8 cellular contexts compared by ENCODE assay signal in genomic region chr19:1248454-1249297, GRCh38. TPM values are rescaled to one million over a fixed set of nuclear protein-coding genes. Genes with fewer than 3 reads are reported as not detected.
A peak's percentile ranks its signal among the peaks of the same experiment; 100 is the strongest.
DNase-seq lines count a peak whose midpoint lies in the region; ATAC-seq and TF ChIP-seq lines count a peak whose summit lies in the region.

TSS of gene MIDN (plus strand) at chr19:1248583. CDS start at chr19:1250297, 1,714 bp downstream.

- peaks cover 40% of the 10 kb centered on the region for H3K79me2 ChIP-seq in OCI-LY3 (ENCODE audit: low read length)

- ATAC-seq in GM19043 (IDR thresholded peaks at IDR 0.05; ENCODE audit: low read depth, unreplicated experiment) (peak; percentile 23), HG03354 (IDR thresholded peaks at IDR 0.05; ENCODE audit: poor library complexity, severe bottlenecking, unreplicated experiment) (peak; percentile 31)
- ATAC-seq in activated T-helper 17 cell treated with anti-CD3 and anti-CD28 coated beads, Interleukin-2, amount 50 U/mL, for 72 hours (replicated peaks) = peak; percentile 42

- H3K4me3 ChIP-seq in OCI-LY3 (ENCODE audit: low read length) (peak within 1 kb of the TSS; percentile 78), fibroblast of pulmonary artery (replicated peaks; ENCODE audit: low read depth, low read length) (peak within 1 kb of the TSS; percentile 73)

- peak within 1 kb of the TSS; percentile 47 for H3K4me3 Mint-ChIP-seq in activated T-helper 17 cell treated with anti-CD3 and anti-CD28 coated beads, Interleukin-2, amount 50 U/mL, for 72 hours
- peak within 1 kb of the TSS; percentile 83 to 88 (median 86) for H3K4me3 Mint-ChIP-seq in nephron

- H3K36me3 ChIP-seq in OCI-LY3 (replicated peaks; ENCODE audit: low read depth, low read length) = peaks cover 25% of the 10 kb centered on the region

- H3K27ac ChIP-seq in OCI-LY3 (ENCODE audit: low read length) (peak within 1 kb of the TSS; percentile 81), substantia nigra (ENCODE audit: low read depth, low read length, poor library complexity, severe bottlenecking) (peak within 1 kb of the TSS; percentile 93)

- no peaks in the 10 kb centered on the region for H3K27me3 Mint-ChIP-seq in activated T-helper 17 cell treated with anti-CD3 and anti-CD28 coated beads, Interleukin-2, amount 50 U/mL, for 72 hours
- no peaks in the 10 kb centered on the region for H3K27me3 Mint-ChIP-seq in nephron (ENCODE audit: low read depth)

- no peaks in the 10 kb centered on the region for H3K9me3 ChIP-seq in OCI-LY3 (ENCODE audit: insufficient read depth, low read length)

- H3K4me2 ChIP-seq in OCI-LY3 (ENCODE audit: low read length) = peak within 1 kb of the TSS; percentile 70

- TF ChIP-seq CTCF in OCI-LY3 (IDR thresholded peaks at IDR 0.05; ENCODE audit: low read depth, low read length) (peak; percentile 85), fibroblast of pulmonary artery (IDR thresholded peaks at IDR 0.05; ENCODE audit: low read length, missing control alignments) (peak; percentile 6), nephron (IDR thresholded peaks at IDR 0.05; ENCODE audit: unreplicated experiment in 3 of 3) (peak; percentile 85 to 87 (median 86))

- H3K27ac Mint-ChIP-seq in activated T-helper 17 cell treated with anti-CD3 and anti-CD28 coated beads, Interleukin-2, amount 50 U/mL, for 72 hours = no peak within 1 kb of the TSS
- peak within 1 kb of the TSS; percentile 62 to 94 (median 92) for H3K27ac Mint-ChIP-seq in nephron

- H3K9me3 Mint-ChIP-seq in activated T-helper 17 cell treated with anti-CD3 and anti-CD28 coated beads, Interleukin-2, amount 50 U/mL, for 72 hours = no peaks in the 10 kb centered on the region
- H3K9me3 Mint-ChIP-seq in nephron = no peaks in the 10 kb centered on the region

- peaks cover 37% of the 10 kb centered on the region for H3K4me1 ChIP-seq in OCI-LY3 (ENCODE audit: low read length)

- H4K20me1 ChIP-seq in OCI-LY3 (ENCODE audit: insufficient read depth, low read length) = peaks cover 5% of the 10 kb centered on the region; the same call in 1 of the 2 replicates

- no peak within 1 kb of the TSS for H2AFZ ChIP-seq in OCI-LY3 (ENCODE audit: low read depth, low read length)

- peak within 1 kb of the TSS; percentile 93 for H3K9ac ChIP-seq in OCI-LY3 (ENCODE audit: low read length)

- H3K27me3 ChIP-seq in OCI-LY3 (ENCODE audit: low read depth, low read length) = no peaks in the 10 kb centered on the region

- H3K4me1 Mint-ChIP-seq in activated T-helper 17 cell treated with anti-CD3 and anti-CD28 coated beads, Interleukin-2, amount 50 U/mL, for 72 hours = no peaks in the 10 kb centered on the region
- H3K4me1 Mint-ChIP-seq in nephron = peaks cover 5% of the 10 kb centered on the region

- DNase-seq in C1 segment of cervical spinal cord (lab: John Stamatoyannopoulos, UW) (peak in 13 of 14 donors; percentile 27 to 91 (median 81)), fibroblast of pulmonary artery (ENCODE audit: low read depth) (peak; percentile 93), substantia nigra (lab: John Stamatoyannopoulos, UW) (peak in 46 of 49 donors; percentile 32 to 93 (median 74))

- peaks cover 34% of the 10 kb centered on the region for H3K36me3 Mint-ChIP-seq in activated T-helper 17 cell treated with anti-CD3 and anti-CD28 coated beads, Interleukin-2, amount 50 U/mL, for 72 hours (ENCODE audit: low read depth)
- H3K36me3 Mint-ChIP-seq in nephron (ENCODE audit: low read depth) = peaks cover 12% of the 10 kb centered on the region

RNA-seq across cellular contexts. Expression of gene MIDN, which starts in this region (rescaled TPM):
- total RNA-seq in activated T-helper 17 cell treated with anti-CD3 and anti-CD28 coated beads, Interleukin-2, amount 50 U/mL, for 72 hours = 10 to 100 TPM; 51.4 to 56.8 TPM

Comparison
In these comparisons a context has a peak if more than half of its experiments do, and no peak if none do; other contexts are left out.
1. Peak in every context shown above with its lines: DNase-seq, ATAC-seq, H3K4me3 ChIP-seq and H3K27ac ChIP-seq.
2. CTCF ChIP-seq: peak in every context shown above with its lines; median percentile 86 in nephron; 85 in OCI-LY3; 6 in fibroblast of pulmonary artery.